6 cellular contexts compared by ENCODE assay signal in genomic region chr21:43458995-43459394, GRCh38. TPM values are rescaled to one million over a fixed set of nuclear protein-coding genes. Genes with fewer than 3 reads are reported as not detected.
A peak's percentile ranks its signal among the peaks of the same experiment; 100 is the strongest.
DNase-seq lines count a peak whose midpoint lies in the region; ATAC-seq, FAIRE-seq and TF ChIP-seq lines count a peak whose summit lies in the region.
"Not testable (repeated sequence)": the region's sequence is repeated elsewhere in the genome, so short reads cannot be mapped to it uniquely, and the experiment has no call there.

No MANE protein-coding gene starts in this region.

- not testable (repeated sequence) for H3K9me3 Mint-ChIP-seq in activated CD4-positive, alpha-beta T cell treated with anti-CD3 and anti-CD28 coated beads, Interleukin-2, amount 10 ng/mL, durations not matched to agents 24 days and 14 days

- peak; percentile 21 for DNase-seq in activated CD4-positive, alpha-beta T cell treated with anti-CD3 and anti-CD28 coated beads, Interleukin-2, amount 10 ng/mL, durations not matched to agents 24 days and 14 days
- not testable (repeated sequence) for DNase-seq in bronchial epithelial cell (ENCODE audit: low read depth)
- DNase-seq in Right ventricle myocardium superior (peak; percentile 17), left colon (peak in 1 of 2 donors; percentile 21), mesenteric fat pad (ENCODE audit: low spot score) (peak; percentile 5), transverse colon (peak; percentile 7)

- TF ChIP-seq POLR2A in transverse colon (IDR thresholded peaks at IDR 0.05) = not testable (repeated sequence)

- H3K27me3 Mint-ChIP-seq in activated CD4-positive, alpha-beta T cell treated with anti-CD3 and anti-CD28 coated beads, Interleukin-2, amount 10 ng/mL, durations not matched to agents 24 days and 14 days = not testable (repeated sequence)

- not testable (repeated sequence) for H3K36me3 ChIP-seq in bronchial epithelial cell (ENCODE audit: control insufficient read depth, insufficient read depth, low read length); transverse colon

- not testable (repeated sequence) for TF ChIP-seq EP300 in transverse colon (IDR thresholded peaks at IDR 0.05; ENCODE audit: low read depth)

- FAIRE-seq in bronchial epithelial cell (lab: Jason Lieb, UNC) = peak; percentile 93

- H3K36me3 Mint-ChIP-seq in activated CD4-positive, alpha-beta T cell treated with anti-CD3 and anti-CD28 coated beads, Interleukin-2, amount 10 ng/mL, durations not matched to agents 24 days and 14 days (ENCODE audit: low read depth) = not testable (repeated sequence)

- not testable (repeated sequence) for H3K9me3 ChIP-seq in transverse colon

- not testable (repeated sequence) for H3K27me3 ChIP-seq in bronchial epithelial cell (ENCODE audit: control insufficient read depth, insufficient read depth, low read length); transverse colon

- WGBS in transverse colon (ENCODE audit: low coverage in 1 of 2), 2 donors = no CpG with 5 or more reads among the region's 12 CpGs

- not testable (repeated sequence) for TF ChIP-seq CTCF in bronchial epithelial cell (IDR thresholded peaks at IDR 0.05; ENCODE audit: insufficient read depth, low read length, severe bottlenecking); transverse colon (IDR thresholded peaks at IDR 0.05)

- H3K4me3 ChIP-seq in bronchial epithelial cell (ENCODE audit: low read depth, low read length); transverse colon: not testable (repeated sequence)

- H3K27ac Mint-ChIP-seq in activated CD4-positive, alpha-beta T cell treated with anti-CD3 and anti-CD28 coated beads, Interleukin-2, amount 10 ng/mL, durations not matched to agents 24 days and 14 days = not testable (repeated sequence)

- H3K4me3 Mint-ChIP-seq in activated CD4-positive, alpha-beta T cell treated with anti-CD3 and anti-CD28 coated beads, Interleukin-2, amount 10 ng/mL, durations not matched to agents 24 days and 14 days = not testable (repeated sequence)

- intact Hi-C loops in activated CD4-positive, alpha-beta T cell treated with anti-CD3 and anti-CD28 coated beads, Interleukin-2, amount 10 ng/mL, durations not matched to agents 24 days and 14 days (cut with micrococcal nuclease); Right ventricle myocardium superior (cut with DNase I); left colon (cut with DNase I, micrococcal nuclease); transverse colon (cut with DNase I; ENCODE audit: low total_unique reads): not testable (repeated sequence)

- H3K4me1 ChIP-seq in transverse colon = not testable (repeated sequence)

- in situ Hi-C loops in transverse colon (cut with MboI; ENCODE audit: low pct_ligation_motif_present in 1 of 4, low pct_unique_long_range_greater_than_20kb in 1 of 4, low sequenced_read_pairs in 3 of 4) = not testable (repeated sequence)

- ATAC-seq in Right ventricle myocardium superior (ENCODE audit: poor library complexity) = not testable (repeated sequence)
- peak; percentile 48 for ATAC-seq in left colon

- H3K4me1 Mint-ChIP-seq in activated CD4-positive, alpha-beta T cell treated with anti-CD3 and anti-CD28 coated beads, Interleukin-2, amount 10 ng/mL, durations not matched to agents 24 days and 14 days = not testable (repeated sequence)

- H3K27ac ChIP-seq in transverse colon = not testable (repeated sequence)

RNA-seq across cellular contexts. Expression of gene SIK1, which starts 32.1 kb away (rescaled TPM):
- total RNA-seq in activated CD4-positive, alpha-beta T cell treated with anti-CD3 and anti-CD28 coated beads, Interleukin-2, amount 10 ng/mL, durations not matched to agents 24 days and 14 days = 11.8 and 12.5 TPM in 2 replicates
- total RNA-seq in bronchial epithelial cell (33.2 and 46.9 TPM in 2 replicates), Right ventricle myocardium superior (7.7 TPM), left colon (10 to 100 TPM in 1 of 2 donors, 1 to 10 TPM in 1; 8.0 to 30.0 TPM), mesenteric fat pad (120 TPM), transverse colon (10 to 100 TPM in 2 of 4 donors, 1 to 10 TPM in 2; 3.2 to 47.5 (median 8.6) TPM)
